ENCODE assay signal across 22 cellular contexts in the genomic region with DNA sequence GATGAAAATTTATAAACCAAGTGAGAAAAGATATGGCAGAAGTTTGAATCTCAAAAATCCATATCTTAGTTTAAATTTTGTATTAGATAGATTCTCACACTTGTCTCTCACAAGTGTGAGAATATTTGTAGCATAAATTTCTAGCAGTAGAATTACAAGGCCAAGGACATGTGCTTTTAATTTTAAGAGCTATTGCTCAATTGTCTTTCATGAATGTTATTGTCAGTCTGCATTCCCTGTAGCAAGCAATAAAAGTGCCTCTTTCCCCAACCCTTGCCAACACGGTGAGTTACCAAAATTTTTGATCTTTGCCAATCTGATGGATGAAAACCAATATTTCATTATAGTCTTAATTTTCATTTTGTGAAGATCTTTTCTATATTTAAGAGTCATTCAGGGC.
"Had no signal": no experiment of that assay in that cellular context is flagged by ENCODE, and none has a peak within 500 bp of the region (broad histone marks: within the 10 kb centered on the region; RNA-seq: fewer than 3 reads in every experiment).

No MANE protein-coding gene starts in this region.

- H3K4me2 ChIP-seq: hepatocyte had no signal

- H3K9me3 ChIP-seq: adrenal gland, body of pancreas, gastroesophageal sphincter, mucosa of descending colon, prostate gland, sigmoid colon, vagina had no signal

- DNase-seq: activated B cell treated with CpG ODN at 0.5 μM for 24 hours; activated CD4-positive, alpha-beta T cell treated with anti-CD3 and anti-CD28 coated beads, Interleukin-2, amount 50 U/mL, for 1 hour; activated CD8-positive, alpha-beta T cell treated with anti-CD3 and anti-CD28 coated beads for 36 hours; activated naive CD4-positive, alpha-beta T cell; activated T-cell treated with anti-CD3 and anti-CD28 coated beads, Interleukin-2, amount 50 U/mL, for 48 hours; adrenal gland; aorta; body of pancreas; effector CD8-positive, alpha-beta T cell; left cardiac atrium; left ventricle myocardium superior; mucosa of descending colon; retina; sigmoid colon; small intestine; stimulated activated CD4-positive, alpha-beta T cell treated with anti-CD3 and anti-CD28 coated beads, Interleukin-4, amount 100 ng/mL, for 24 hours; substantia nigra; T-helper 2 cell had no signal

- H2AFZ ChIP-seq: hepatocyte had no signal

- H3K27ac ChIP-seq: adrenal gland, body of pancreas, gastroesophageal sphincter, hepatocyte, prostate gland, sigmoid colon, vagina had no signal

- H3K4me3 ChIP-seq: adrenal gland, body of pancreas, gastroesophageal sphincter, hepatocyte, mucosa of descending colon, prostate gland, sigmoid colon, vagina had no signal

- H3K36me3 ChIP-seq: adrenal gland, gastroesophageal sphincter, prostate gland, sigmoid colon, vagina had no signal

- H3K79me2 ChIP-seq: hepatocyte had no signal

- H3K4me1 ChIP-seq: adrenal gland, body of pancreas, gastroesophageal sphincter, prostate gland, sigmoid colon, vagina had no signal

- H3K27me3 ChIP-seq: adrenal gland, body of pancreas, gastroesophageal sphincter, hepatocyte, sigmoid colon, vagina had no signal
